8 cellular contexts compared by ENCODE assay signal in genomic region chr10:689433-690226, GRCh38. TPM values are rescaled to one million over a fixed set of nuclear protein-coding genes. Genes with fewer than 3 reads are reported as not detected.
DNase-seq lines count a peak whose midpoint lies in the region; ATAC-seq and TF ChIP-seq lines count a peak whose summit lies in the region.

A gene with protein sequence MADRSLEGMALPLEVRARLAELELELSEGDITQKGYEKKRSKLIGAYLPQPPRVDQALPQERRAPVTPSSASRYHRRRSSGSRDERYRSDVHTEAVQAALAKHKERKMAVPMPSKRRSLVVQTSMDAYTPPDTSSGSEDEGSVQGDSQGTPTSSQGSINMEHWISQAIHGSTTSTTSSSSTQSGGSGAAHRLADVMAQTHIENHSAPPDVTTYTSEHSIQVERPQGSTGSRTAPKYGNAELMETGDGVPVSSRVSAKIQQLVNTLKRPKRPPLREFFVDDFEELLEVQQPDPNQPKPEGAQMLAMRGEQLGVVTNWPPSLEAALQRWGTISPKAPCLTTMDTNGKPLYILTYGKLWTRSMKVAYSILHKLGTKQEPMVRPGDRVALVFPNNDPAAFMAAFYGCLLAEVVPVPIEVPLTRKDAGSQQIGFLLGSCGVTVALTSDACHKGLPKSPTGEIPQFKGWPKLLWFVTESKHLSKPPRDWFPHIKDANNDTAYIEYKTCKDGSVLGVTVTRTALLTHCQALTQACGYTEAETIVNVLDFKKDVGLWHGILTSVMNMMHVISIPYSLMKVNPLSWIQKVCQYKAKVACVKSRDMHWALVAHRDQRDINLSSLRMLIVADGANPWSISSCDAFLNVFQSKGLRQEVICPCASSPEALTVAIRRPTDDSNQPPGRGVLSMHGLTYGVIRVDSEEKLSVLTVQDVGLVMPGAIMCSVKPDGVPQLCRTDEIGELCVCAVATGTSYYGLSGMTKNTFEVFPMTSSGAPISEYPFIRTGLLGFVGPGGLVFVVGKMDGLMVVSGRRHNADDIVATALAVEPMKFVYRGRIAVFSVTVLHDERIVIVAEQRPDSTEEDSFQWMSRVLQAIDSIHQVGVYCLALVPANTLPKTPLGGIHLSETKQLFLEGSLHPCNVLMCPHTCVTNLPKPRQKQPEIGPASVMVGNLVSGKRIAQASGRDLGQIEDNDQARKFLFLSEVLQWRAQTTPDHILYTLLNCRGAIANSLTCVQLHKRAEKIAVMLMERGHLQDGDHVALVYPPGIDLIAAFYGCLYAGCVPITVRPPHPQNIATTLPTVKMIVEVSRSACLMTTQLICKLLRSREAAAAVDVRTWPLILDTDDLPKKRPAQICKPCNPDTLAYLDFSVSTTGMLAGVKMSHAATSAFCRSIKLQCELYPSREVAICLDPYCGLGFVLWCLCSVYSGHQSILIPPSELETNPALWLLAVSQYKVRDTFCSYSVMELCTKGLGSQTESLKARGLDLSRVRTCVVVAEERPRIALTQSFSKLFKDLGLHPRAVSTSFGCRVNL (N-terminal part only) (minus strand): TSS chr10:689668. CDS start chr10:689578, 90 bp downstream.

- H2BK5ac ChIP-seq in trophoblast cell (ENCODE audit: low read depth, low read length, poor library complexity) = peak within 1 kb of the TSS; percentile 80

- H3K18ac ChIP-seq in trophoblast cell (ENCODE audit: low read length) = peak within 1 kb of the TSS; percentile 88

- no peaks in the 10 kb centered on the region for H3K9me3 ChIP-seq in MG63
- H3K9me3 ChIP-seq in right atrium auricular region = no peaks in the 10 kb centered on the region
- peaks cover 3% of the 10 kb centered on the region for H3K9me3 ChIP-seq in trophoblast cell (ENCODE audit: insufficient read depth, low read depth, low read length)

- H3K4me1 ChIP-seq in right atrium auricular region (peaks cover 0 to 17% of the 10 kb centered on the region in 2 donors), trophoblast cell (ENCODE audit: control insufficient read depth in 1 of 2, insufficient read depth in 2 of 2, low read length in 2 of 2) (peaks cover 3 to 7% of the 10 kb centered on the region in 2 experiments)

- ATAC-seq in HG03135 (IDR thresholded peaks at IDR 0.05; ENCODE audit: unreplicated experiment) = no peak
- no peak for ATAC-seq in stimulated activated memory B cell treated with anti-CD40 and anti-IgM and Interleukin-4, amounts not matched to agents 10 μg/mL and 1 μg/mL and 100 μg/mL, for 72 hours

- H3K4me1 Mint-ChIP-seq in stimulated activated memory B cell treated with anti-CD40 and anti-IgM and Interleukin-4, amounts not matched to agents 10 μg/mL and 1 μg/mL and 100 μg/mL, for 72 hours = no peaks in the 10 kb centered on the region

- peak within 1 kb of the TSS; percentile 88 for H3K9ac ChIP-seq in trophoblast cell (ENCODE audit: low read length)

- H3K27ac ChIP-seq in right atrium auricular region = peak within 1 kb of the TSS; percentile 89 to 93
- peak within 1 kb of the TSS; percentile 72 for H3K27ac ChIP-seq in trophoblast cell (ENCODE audit: low read depth, low read length)

- no peaks in the 10 kb centered on the region for H3K36me3 Mint-ChIP-seq in stimulated activated memory B cell treated with anti-CD40 and anti-IgM and Interleukin-4, amounts not matched to agents 10 μg/mL and 1 μg/mL and 100 μg/mL, for 72 hours

- peak within 1 kb of the TSS; percentile 85 for H4K8ac ChIP-seq in trophoblast cell (ENCODE audit: low read depth, low read length)

- H4K91ac ChIP-seq in trophoblast cell (ENCODE audit: low read depth, low read length) = peak within 1 kb of the TSS; percentile 97

- WGBS in trophoblast cell (ENCODE audit: extremely low coverage, insufficient coverage, insufficient read length) = no CpG with 5 or more reads among the region's 135 CpGs

- H3K27me3 ChIP-seq in MG63 (no peaks in the 10 kb centered on the region), right atrium auricular region (no peaks in the 10 kb centered on the region), trophoblast cell (ENCODE audit: insufficient read depth, low read length) (no peaks in the 10 kb centered on the region)

- H3K27ac Mint-ChIP-seq in stimulated activated memory B cell treated with anti-CD40 and anti-IgM and Interleukin-4, amounts not matched to agents 10 μg/mL and 1 μg/mL and 100 μg/mL, for 72 hours = no peak within 1 kb of the TSS

- H3K4me2 ChIP-seq in trophoblast cell (ENCODE audit: low read length) = peak within 1 kb of the TSS; percentile 93

- peak within 1 kb of the TSS; percentile 40 for H2AK5ac ChIP-seq in trophoblast cell (ENCODE audit: low read length)

- peaks cover 8% of the 10 kb centered on the region for H3K79me1 ChIP-seq in trophoblast cell (ENCODE audit: low read length)

- peaks cover 6% of the 10 kb centered on the region for H3K9me3 Mint-ChIP-seq in stimulated activated memory B cell treated with anti-CD40 and anti-IgM and Interleukin-4, amounts not matched to agents 10 μg/mL and 1 μg/mL and 100 μg/mL, for 72 hours

- H3K4me3 ChIP-seq in MG63 (peak within 1 kb of the TSS; percentile 92), right atrium auricular region (peak within 1 kb of the TSS; percentile 77 to 81), trophoblast cell (ENCODE audit: low read depth, low read length) (peak within 1 kb of the TSS; percentile 97)

- no peak within 1 kb of the TSS for H3K4me3 Mint-ChIP-seq in stimulated activated memory B cell treated with anti-CD40 and anti-IgM and Interleukin-4, amounts not matched to agents 10 μg/mL and 1 μg/mL and 100 μg/mL, for 72 hours

- no peak within 1 kb of the TSS for H2BK12ac ChIP-seq in trophoblast cell (ENCODE audit: low read length)

- TF ChIP-seq CTCF in right atrium auricular region (IDR thresholded peaks at IDR 0.05) = no peak

- H2BK120ac ChIP-seq in trophoblast cell (ENCODE audit: insufficient read depth, low read length, poor library complexity) = peak within 1 kb of the TSS; percentile 79

- H3K27me3 Mint-ChIP-seq in stimulated activated memory B cell treated with anti-CD40 and anti-IgM and Interleukin-4, amounts not matched to agents 10 μg/mL and 1 μg/mL and 100 μg/mL, for 72 hours = peaks cover 68% of the 10 kb centered on the region

- peak within 1 kb of the TSS; percentile 73 for H3K4ac ChIP-seq in trophoblast cell (ENCODE audit: low read depth, low read length)

- H2AFZ ChIP-seq in trophoblast cell (ENCODE audit: insufficient read depth, low read length, poor library complexity) = peak within 1 kb of the TSS; percentile 96

- peak within 1 kb of the TSS; percentile 94 for H3K14ac ChIP-seq in trophoblast cell (ENCODE audit: low read length)

- H3K79me2 ChIP-seq in trophoblast cell (ENCODE audit: control insufficient read depth, insufficient read depth, low read length, poor library complexity) = peaks cover 7% of the 10 kb centered on the region

- no peak within 1 kb of the TSS for H3K23ac ChIP-seq in trophoblast cell (ENCODE audit: low read length)

- DNase-seq in D341Med (ENCODE audit: low spot score) = peak; percentile 99
- peak; percentile 84 for DNase-seq in MG63
- peak in 41 of 58 donors; percentile 29 to 82 (median 62) for DNase-seq in anterior cingulate cortex (lab: John Stamatoyannopoulos, UW)
- peak; percentile 64 for DNase-seq in right atrium auricular region (ENCODE audit: low spot score)
- DNase-seq in trophoblast cell = peak; percentile 80 to 82
- DNase-seq in MV-4-11 (lab: John Stamatoyannopoulos, UW) = no peak

- peaks cover 7% of the 10 kb centered on the region; the same call in 1 of the 2 replicates for H3K36me3 ChIP-seq in MG63
- no peaks in the 10 kb centered on the region for H3K36me3 ChIP-seq in right atrium auricular region
- no peaks in the 10 kb centered on the region for H3K36me3 ChIP-seq in trophoblast cell (ENCODE audit: control insufficient read depth in 1 of 2, insufficient read depth in 2 of 2, low read length in 2 of 2)

- H4K12ac ChIP-seq in trophoblast cell (ENCODE audit: low read depth, low read length) = peak within 1 kb of the TSS; percentile 91

RNA-seq across cellular contexts. Expression of the gene that starts here (rescaled TPM):
- total RNA-seq in MG63 (2014; rRNA removed; shearing (Covaris generic); ENCODE audit: low replicate concordance) = 10.7 and 10.9 TPM in 2 replicates
- total RNA-seq in right atrium auricular region = 10 to 100 TPM; 21.1 to 23.8 TPM
- 6.9 and 7.0 TPM in 2 replicates for polyA plus RNA-seq in trophoblast cell (2013)
